ENCODE assay signal across 28 cellular contexts in genomic region chr7:37545619-37546356, GRCh38.
"Had no signal": no experiment of that assay in that cellular context is flagged by ENCODE, and none has a peak within 500 bp of the region (broad histone marks: within the 10 kb centered on the region; RNA-seq: fewer than 3 reads in every experiment).

No MANE protein-coding gene starts in this region.

- H3K27ac ChIP-seq: brain microvascular endothelial cell, coronary artery, dorsolateral prefrontal cortex, gastroesophageal sphincter, hepatocyte, parathyroid adenoma, psoas muscle, testis, uterus had no signal

- H3K27ac Mint-ChIP-seq: activated CD4-positive, alpha-beta memory T cell treated with anti-CD3 and anti-CD28 coated beads for 36 hours; activated CD4-positive, alpha-beta T cell treated with anti-CD3 and anti-CD28 coated beads, Interleukin-2, amount 10 ng/mL, durations not matched to agents 24 days and 14 days; activated naive CD4-positive, alpha-beta T cell treated with anti-CD3 and anti-CD28 coated beads for 36 hours; activated naive CD8-positive, alpha-beta T cell treated with anti-CD3 and anti-CD28 coated beads, Interleukin-2, amount 10 ng/mL, durations not matched to agents 7 days and 5 days; activated T-helper 1 cell treated with anti-CD3 and anti-CD28 coated beads, Interleukin-12 subunit alpha, Interleukin-12 subunit beta, Interleukin-2, Interleukin-4 antibody, amounts not matched to agents 30 ng/mL and 10 ng/mL and 1 ng/mL, durations not matched to agents 14 hours and 24 hours and 36 hours; natural killer cell had no signal

- H3K9ac ChIP-seq: parathyroid adenoma had no signal

- ATAC-seq: gastroesophageal sphincter; left colon; natural killer cell; psoas muscle; stimulated activated naive CD8-positive, alpha-beta T cell treated with anti-CD3 and anti-CD28 coated beads, Interleukin-15, Interleukin-2, amounts not matched to agents 100 U/mL and 50 U/mL, for 24 hours had no signal

- H3K9me3 ChIP-seq: gastroesophageal sphincter, psoas muscle, testis, uterus had no signal

- H3K4me1 Mint-ChIP-seq: activated CD4-positive, alpha-beta T cell treated with anti-CD3 and anti-CD28 coated beads, Interleukin-2, amount 10 ng/mL, durations not matched to agents 24 days and 14 days; activated naive CD8-positive, alpha-beta T cell treated with anti-CD3 and anti-CD28 coated beads, Interleukin-2, amount 10 ng/mL, durations not matched to agents 7 days and 5 days; natural killer cell had no signal

- H3K36me3 ChIP-seq: brain microvascular endothelial cell, gastroesophageal sphincter, uterus had no signal

- FAIRE-seq: astrocyte, kidney had no signal

- H3K4me1 ChIP-seq: gastroesophageal sphincter, parathyroid adenoma, psoas muscle, uterus had no signal

- H3K79me2 ChIP-seq: hepatocyte, parathyroid adenoma had no signal

- H3K9me3 Mint-ChIP-seq: activated CD4-positive, alpha-beta memory T cell treated with anti-CD3 and anti-CD28 coated beads for 36 hours; activated CD4-positive, alpha-beta T cell treated with anti-CD3 and anti-CD28 coated beads, Interleukin-2, amount 10 ng/mL, durations not matched to agents 24 days and 14 days; activated naive CD4-positive, alpha-beta T cell treated with anti-CD3 and anti-CD28 coated beads for 36 hours; activated naive CD8-positive, alpha-beta T cell treated with anti-CD3 and anti-CD28 coated beads, Interleukin-2, amount 10 ng/mL, durations not matched to agents 7 days and 5 days; activated T-helper 1 cell treated with anti-CD3 and anti-CD28 coated beads, Interleukin-12 subunit alpha, Interleukin-12 subunit beta, Interleukin-2, Interleukin-4 antibody, amounts not matched to agents 30 ng/mL and 10 ng/mL and 1 ng/mL, durations not matched to agents 14 hours and 24 hours and 36 hours had no signal

- H3K4me2 ChIP-seq: hepatocyte had no signal

- H2AFZ ChIP-seq: hepatocyte, parathyroid adenoma had no signal

- H3K27me3 ChIP-seq: brain microvascular endothelial cell, dorsolateral prefrontal cortex, gastroesophageal sphincter, hepatocyte, testis, uterus had no signal

- H3K4me3 Mint-ChIP-seq: activated CD4-positive, alpha-beta memory T cell treated with anti-CD3 and anti-CD28 coated beads for 36 hours; activated CD4-positive, alpha-beta T cell treated with anti-CD3 and anti-CD28 coated beads, Interleukin-2, amount 10 ng/mL, durations not matched to agents 24 days and 14 days; activated naive CD4-positive, alpha-beta T cell treated with anti-CD3 and anti-CD28 coated beads for 36 hours; activated naive CD8-positive, alpha-beta T cell treated with anti-CD3 and anti-CD28 coated beads, Interleukin-2, amount 10 ng/mL, durations not matched to agents 7 days and 5 days; activated T-helper 1 cell treated with anti-CD3 and anti-CD28 coated beads, Interleukin-12 subunit alpha, Interleukin-12 subunit beta, Interleukin-2, Interleukin-4 antibody, amounts not matched to agents 30 ng/mL and 10 ng/mL and 1 ng/mL, durations not matched to agents 14 hours and 24 hours and 36 hours; natural killer cell had no signal

- H3K4me3 ChIP-seq: coronary artery, dorsolateral prefrontal cortex, gastroesophageal sphincter, hepatocyte, psoas muscle, testis, uterus had no signal

- DNase-seq: activated CD4-positive, alpha-beta memory T cell treated with anti-CD3 and anti-CD28 coated beads for 36 hours; activated CD4-positive, alpha-beta T cell treated with anti-CD3 and anti-CD28 coated beads, Interleukin-2, amount 10 ng/mL, durations not matched to agents 24 days and 14 days; activated CD4-positive, CD25-positive, alpha-beta regulatory T cell treated with anti-CD3 and anti-CD28 coated beads, Interleukin-2, amount 50 U/mL, for 72 hours; activated CD8-positive, alpha-beta memory T cell treated with anti-CD3 and anti-CD28 coated beads, Interleukin-2, amount 50 U/mL, for 4 hours; activated effector memory CD4-positive, alpha-beta T cell treated with anti-CD3 and anti-CD28 coated beads, Interleukin-2, amount 50 U/mL, for 16 hours; activated naive CD4-positive, alpha-beta T cell treated with anti-CD3 and anti-CD28 coated beads for 36 hours; activated naive CD8-positive, alpha-beta T cell treated with anti-CD3 and anti-CD28 coated beads, Interleukin-2, amount 10 ng/mL, durations not matched to agents 7 days and 5 days; activated T-cell treated with anti-CD3 and anti-CD28 coated beads, Interleukin-2, amount 50 U/mL, for 1 hour; amniotic stem cell; brain microvascular endothelial cell; dorsolateral prefrontal cortex; effector memory CD4-positive, alpha-beta T cell; erythroblast; kidney; left colon; natural killer cell; psoas muscle; stimulated activated CD4-positive, alpha-beta T cell treated with anti-CD3 and anti-CD28 coated beads, Interleukin-2, amount 100 ng/mL, for 48 hours; stimulated activated naive CD8-positive, alpha-beta T cell treated with anti-CD3 and anti-CD28 coated beads, Interleukin-15, Interleukin-2, amounts not matched to agents 100 U/mL and 50 U/mL, for 24 hours; testis; trophoblast cell; uterus had no signal

- H3K36me3 Mint-ChIP-seq: activated CD4-positive, alpha-beta memory T cell treated with anti-CD3 and anti-CD28 coated beads for 36 hours; activated naive CD8-positive, alpha-beta T cell treated with anti-CD3 and anti-CD28 coated beads, Interleukin-2, amount 10 ng/mL, durations not matched to agents 7 days and 5 days; natural killer cell had no signal
